ENCODE assay signal across 16 cellular contexts in genomic region chr2:79139423-79139822, GRCh38. TPM values are rescaled to one million over a fixed set of nuclear protein-coding genes. Genes with fewer than 3 reads are reported as not detected.
DNase-seq lines count a peak whose midpoint lies in the region; ATAC-seq and TF ChIP-seq lines count a peak whose summit lies in the region.
"Had no signal": no experiment of that assay in that cellular context is flagged by ENCODE, and none has a peak within 500 bp of the region (broad histone marks: within the 10 kb centered on the region; RNA-seq: fewer than 3 reads in every experiment).

No MANE protein-coding gene starts in this region.

- no peak overlapping the region for H2BK20ac ChIP-seq in H9 (ENCODE audit: low read depth, low read length, poor library complexity, severe bottlenecking)

- no peaks in the 10 kb centered on the region for H3K9me3 ChIP-seq in body of pancreas
- H3K9me3 ChIP-seq in neural progenitor cell (ENCODE audit: low read depth): no peaks in the 10 kb centered on the region
- H3K9me3 ChIP-seq in H9 (ENCODE audit: control insufficient read depth, low read depth, low read length): no peaks in the 10 kb centered on the region
- H3K9me3 ChIP-seq: BLaER1 treated with 17β-estradiol and CSF1 and Interleukin-3, amounts not matched to agents 10 nM and 100 nM had no signal

- H3K4ac ChIP-seq in H9 (ENCODE audit: low read depth, low read length): no peak overlapping the region

- no peaks in the 10 kb centered on the region for H3K79me1 ChIP-seq in H9 (ENCODE audit: insufficient read depth, low read depth, low read length, poor library complexity, severe bottlenecking)

- peak; percentile 19 for DNase-seq in DMS79 (lab: John Stamatoyannopoulos, UW)
- DNase-seq in DMS79 treated with DMSO at 0.1 percent for 48 hours (lab: John Stamatoyannopoulos, UW): no peak
- DNase-seq in body of pancreas: no peak
- DNase-seq in neural progenitor cell (ENCODE audit: low spot score): no peak
- no peak for DNase-seq in natural killer cell
- DNase-seq in stimulated activated CD4-positive, alpha-beta T cell treated with anti-CD3 and anti-CD28 coated beads, Interleukin-12 subunit alpha, Interleukin-12 subunit beta, amount 100 ng/mL, for 4 hours: no peak
- no peak for DNase-seq in H9
- DNase-seq: ACHN; CD4-positive, CD25-positive, alpha-beta regulatory T cell; DND-41; GDM1; HCEC 1CT; HFFc6 had no signal

- H3K4me2 ChIP-seq in neural progenitor cell (no peak overlapping the region), H9 (ENCODE audit: insufficient read depth, insufficient read length, low read length) (no peak overlapping the region)
- H3K4me2 ChIP-seq: BLaER1 treated with 17β-estradiol and CSF1 and Interleukin-3, amounts not matched to agents 10 nM and 100 nM had no signal

- intact Hi-C loops in body of pancreas (cut with DNase I): loop anchor here (5.0 kb wide), 1 partner anchor 78 kb away; no protein-coding TSS in a partner anchor
- intact Hi-C loops in natural killer cell (cut with micrococcal nuclease): no loop called here

- H3K9ac ChIP-seq in neural progenitor cell (no peak overlapping the region), H9 (ENCODE audit: extremely low read depth, insufficient read length, low read length) (no peak overlapping the region)
- H3K9ac ChIP-seq: BLaER1 treated with 17β-estradiol and CSF1 and Interleukin-3, amounts not matched to agents 10 nM and 100 nM had no signal

- H3K27me3 ChIP-seq in body of pancreas (no peaks in the 10 kb centered on the region), neural progenitor cell (no peaks in the 10 kb centered on the region), H9 (ENCODE audit: insufficient read depth, low read length) (no peaks in the 10 kb centered on the region)
- H3K27me3 ChIP-seq: BLaER1 treated with 17β-estradiol and CSF1 and Interleukin-3, amounts not matched to agents 10 nM and 100 nM had no signal

- H3K27ac Mint-ChIP-seq in neural progenitor cell (peak overlapping the region; percentile 19), natural killer cell (no peak overlapping the region), H9 (peak overlapping the region in 1 of 3 experiments; percentile 49; a peak in 1 of 7 replicates)
- H3K27ac Mint-ChIP-seq: CD4-positive, CD25-positive, alpha-beta regulatory T cell; HFFc6 had no signal

- TF ChIP-seq POLR2A in body of pancreas (IDR thresholded peaks at IDR 0.05): no peak

- H3K4me3 Mint-ChIP-seq in neural progenitor cell (no peak overlapping the region), natural killer cell (no peak overlapping the region), H9 (no peak overlapping the region)
- H3K4me3 Mint-ChIP-seq: CD4-positive, CD25-positive, alpha-beta regulatory T cell; HFFc6 had no signal

- H3K18ac ChIP-seq in H9 (ENCODE audit: insufficient read length, low read depth, low read length): no peak overlapping the region

- H4K5ac ChIP-seq in H9 (ENCODE audit: insufficient read length, low read depth, low read length): no peak overlapping the region

- H3K4me1 Mint-ChIP-seq in neural progenitor cell: peaks cover 8% of the 10 kb centered on the region
- H3K4me1 Mint-ChIP-seq in natural killer cell: no peaks in the 10 kb centered on the region
- no peaks in the 10 kb centered on the region for H3K4me1 Mint-ChIP-seq in H9
- H3K4me1 Mint-ChIP-seq: CD4-positive, CD25-positive, alpha-beta regulatory T cell had no signal

- ATAC-seq in body of pancreas (peak; percentile 47), natural killer cell (no peak)

- H2BK120ac ChIP-seq in H9 (ENCODE audit: low read depth, low read length, poor library complexity, severe bottlenecking): no peak overlapping the region

- H3K23ac ChIP-seq in H9 (ENCODE audit: insufficient read length, low read depth, low read length): no peak overlapping the region

- H2BK15ac ChIP-seq in H9 (ENCODE audit: low read depth, low read length): no peak overlapping the region

- H2AK5ac ChIP-seq in H9 (ENCODE audit: insufficient read length, low read length): no peak overlapping the region

- no peak overlapping the region for H3K14ac ChIP-seq in H9 (ENCODE audit: insufficient read depth, low read length)

- H3K79me2 ChIP-seq in neural progenitor cell (ENCODE audit: low read depth) (no peaks in the 10 kb centered on the region), H9 (ENCODE audit: insufficient read depth, low read length) (no peaks in the 10 kb centered on the region)

- H3F3A ChIP-seq in neural progenitor cell (ENCODE audit: low read depth): no peaks in the 10 kb centered on the region

- H3K27me3 Mint-ChIP-seq in neural progenitor cell (ENCODE audit: insufficient read depth, low read depth): peaks cover 4% of the 10 kb centered on the region
- H3K27me3 Mint-ChIP-seq in natural killer cell (ENCODE audit: low read depth in 2 of 2): no peaks in the 10 kb centered on the region
- no peaks in the 10 kb centered on the region; the same call in 1 of the 2 replicates for H3K27me3 Mint-ChIP-seq in H9 (ENCODE audit: low read depth)
- H3K27me3 Mint-ChIP-seq: CD4-positive, CD25-positive, alpha-beta regulatory T cell had no signal

- H3K9me3 Mint-ChIP-seq in neural progenitor cell (no peaks in the 10 kb centered on the region), natural killer cell (peaks cover 4 to 21% of the 10 kb centered on the region in 2 donors), H9 (no peaks in the 10 kb centered on the region; a peak in 1 of 5 replicates)

- H4K20me1 ChIP-seq in neural progenitor cell (ENCODE audit: low read depth) (no peaks in the 10 kb centered on the region), H9 (ENCODE audit: control insufficient read depth, insufficient read depth, insufficient read length) (no peaks in the 10 kb centered on the region)
- H4K20me1 ChIP-seq: BLaER1 treated with 17β-estradiol and CSF1 and Interleukin-3, amounts not matched to agents 10 nM and 100 nM had no signal

- no peaks in the 10 kb centered on the region for H3K23me2 ChIP-seq in H9 (ENCODE audit: insufficient read length, low read depth, low read length, poor library complexity, severe bottlenecking)

- H3T11ph ChIP-seq in H9 (ENCODE audit: low read length): no peak overlapping the region

- H3K4me1 ChIP-seq in body of pancreas: peaks cover 50% of the 10 kb centered on the region
- H3K4me1 ChIP-seq in neural progenitor cell: no peaks in the 10 kb centered on the region
- no peaks in the 10 kb centered on the region for H3K4me1 ChIP-seq in H9 (ENCODE audit: insufficient read depth, low read length)
- H3K4me1 ChIP-seq: BLaER1 treated with 17β-estradiol and CSF1 and Interleukin-3, amounts not matched to agents 10 nM and 100 nM had no signal

- no peaks in the 10 kb centered on the region for H3K36me3 ChIP-seq in body of pancreas (replicated peaks in 1 of 2; ENCODE audit: insufficient read depth in 1 of 2, low read depth in 2 of 2)
- no peaks in the 10 kb centered on the region for H3K36me3 ChIP-seq in neural progenitor cell
- H3K36me3 ChIP-seq: BLaER1 treated with 17β-estradiol and CSF1 and Interleukin-3, amounts not matched to agents 10 nM and 100 nM had no signal

- no peak overlapping the region for H3K4me3 ChIP-seq in body of pancreas
- no peak overlapping the region for H3K4me3 ChIP-seq in neural progenitor cell
- H3K4me3 ChIP-seq: BLaER1 treated with 17β-estradiol and CSF1 and Interleukin-3, amounts not matched to agents 10 nM and 100 nM had no signal

- H2AFZ ChIP-seq in neural progenitor cell (replicated peaks): no peak overlapping the region
- H2AFZ ChIP-seq in H9 (ENCODE audit: low read length): no peak overlapping the region

- H2BK5ac ChIP-seq in H9 (ENCODE audit: insufficient read length, low read length): no peak overlapping the region

- H4K8ac ChIP-seq in H9 (replicated peaks; ENCODE audit: insufficient read length, low read depth, low read length): no peak overlapping the region

- no peak overlapping the region for H3K27ac ChIP-seq in body of pancreas
- no peak overlapping the region for H3K27ac ChIP-seq in neural progenitor cell
- H3K27ac ChIP-seq in H9 (ENCODE audit: insufficient read length, low read depth, low read length): no peak overlapping the region
- H3K27ac ChIP-seq: BLaER1 treated with 17β-estradiol and CSF1 and Interleukin-3, amounts not matched to agents 10 nM and 100 nM had no signal

- no peaks in the 10 kb centered on the region for H3K36me3 Mint-ChIP-seq in neural progenitor cell
- H3K36me3 Mint-ChIP-seq in natural killer cell: no peaks in the 10 kb centered on the region
- no peaks in the 10 kb centered on the region for H3K36me3 Mint-ChIP-seq in H9 (ENCODE audit: insufficient read depth in 1 of 3, low read depth in 3 of 3)
- H3K36me3 Mint-ChIP-seq: CD4-positive, CD25-positive, alpha-beta regulatory T cell had no signal

- no peak overlapping the region for H2BK12ac ChIP-seq in H9 (ENCODE audit: insufficient read length, low read depth, low read length)

- no peak for TF ChIP-seq CTCF in body of pancreas (IDR thresholded peaks at IDR 0.05)
- TF ChIP-seq CTCF in neural progenitor cell (IDR thresholded peaks at IDR 0.05): no peak
- no peak for TF ChIP-seq CTCF in natural killer cell (IDR thresholded peaks at IDR 0.05)
- no peak for TF ChIP-seq CTCF in H9 (conservative IDR thresholded peaks at IDR 0.05)

- H4K91ac ChIP-seq in H9 (ENCODE audit: insufficient read length, low read depth, low read length): no peak overlapping the region

- no peak overlapping the region for H3K56ac ChIP-seq in H9 (ENCODE audit: insufficient read length, low read depth, low read length)

RNA-seq across cellular contexts. Expression of gene REG1A, which starts 19.1 kb away (rescaled TPM):
- total RNA-seq in body of pancreas (over 10,000 TPM; 14,523 to 48,012 TPM), neural progenitor cell (ENCODE audit: low replicate concordance) (0.28 and 2.3 TPM in 2 replicates), natural killer cell (not detected), H9 (2021) (not detected in 2 replicates)
- total RNA-seq: A172; CD4-positive, CD25-positive, alpha-beta regulatory T cell; H1; HFFc6 had no signal

RNA-seq across cellular contexts. Expression of gene REG3A, which starts 20.1 kb away (rescaled TPM):
- total RNA-seq in body of pancreas (100 to 1,000 TPM; 351 to 831 TPM), neural progenitor cell (ENCODE audit: low replicate concordance) (not detected in 2 replicates), natural killer cell (not detected), H9 (2021) (not detected in 2 replicates)
- total RNA-seq: A172; CD4-positive, CD25-positive, alpha-beta regulatory T cell; H1; HFFc6 had no signal

RNA-seq across cellular contexts. Expression of gene REG1B, which starts 51.6 kb away (rescaled TPM):
- total RNA-seq in body of pancreas (over 10,000 TPM in 1 of 2 donors, 1,000 to 10,000 TPM in 1; 4,279 to 15,911 TPM), neural progenitor cell (ENCODE audit: low replicate concordance) (not detected in 2 replicates), natural killer cell (not detected), H9 (2021) (not detected in 2 replicates)
- total RNA-seq: A172; CD4-positive, CD25-positive, alpha-beta regulatory T cell; H1; HFFc6 had no signal

Comparison
In these comparisons a context has a peak if more than half of its experiments do, and no peak if none do; other contexts are left out.
1. RNA of gene REG1A, which starts 19.1 kb away (total RNA-seq): 14,523 to 48,012 TPM in body of pancreas; 0.28 to 2.3 TPM in neural progenitor cell, not detected in H9 and not detected in natural killer cell; every median in the first group is over 1,000 times any median in the second.
2. RNA of gene REG3A, which starts 20.1 kb away (total RNA-seq): 351 to 831 TPM in body of pancreas; not detected in neural progenitor cell, not detected in natural killer cell and not detected in H9; every median in the first group is over 100 times any median in the second.
3. RNA of gene REG1B, which starts 51.6 kb away (total RNA-seq): 4,279 to 15,911 TPM in body of pancreas; not detected in neural progenitor cell, not detected in natural killer cell and not detected in H9; every median in the first group is over 1,000 times any median in the second.